In the genomic region with DNA sequence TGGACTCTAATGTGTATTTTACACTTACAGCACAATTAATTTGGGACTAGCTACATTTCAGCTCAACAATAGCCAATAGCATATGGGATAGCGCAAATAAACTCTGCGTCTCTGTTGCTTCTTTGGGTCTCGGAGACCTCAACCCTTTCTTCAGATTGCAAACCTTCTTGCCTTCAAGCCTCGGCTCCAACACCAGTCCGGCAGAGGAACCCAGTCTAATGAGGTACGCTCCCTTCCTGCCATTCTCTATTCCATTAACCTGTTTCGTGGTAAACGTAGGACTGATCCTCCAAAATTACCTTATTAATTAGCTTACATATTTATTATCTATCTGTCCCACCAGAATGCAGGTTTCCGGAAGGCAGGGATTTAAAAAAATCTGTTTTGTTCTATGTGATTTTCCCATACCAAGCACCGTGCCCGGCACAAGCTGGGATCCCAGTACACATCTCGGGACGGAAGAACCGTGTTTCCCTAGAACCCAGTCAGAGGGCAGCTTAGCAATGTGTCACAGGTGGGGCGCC, we compare ENCODE assay signal across 8 cellular contexts. TPM values are rescaled to one million over a fixed set of nuclear protein-coding genes. Genes with fewer than 3 reads are reported as not detected.
A peak's percentile ranks its signal among the peaks of the same experiment; 100 is the strongest.
DNase-seq lines count a peak whose midpoint lies in the region; TF ChIP-seq lines count a peak whose summit lies in the region.

No MANE protein-coding gene starts in this region.

- H3K4me3 Mint-ChIP-seq in CD14-positive monocyte (peak overlapping the region; percentile 97 to 100), endodermal cell (peak overlapping the region; percentile 93)

- H4K20me1 ChIP-seq in neural cell (ENCODE audit: insufficient read depth), result no peaks in the 10 kb centered on the region

- H3K27ac ChIP-seq in endodermal cell (ENCODE audit: low read depth, low read length) (no peak overlapping the region), neural cell (ENCODE audit: low read length) (peak overlapping the region; percentile 87)
- H3K27ac ChIP-seq in effector memory CD4-positive, alpha-beta T cell (ENCODE audit: insufficient read depth, low read length, poor library complexity, severe bottlenecking), result no peak overlapping the region

- H3K9me2 ChIP-seq in neural cell (ENCODE audit: insufficient read depth, low read length), result no peaks in the 10 kb centered on the region

- H3K9me3 ChIP-seq in endodermal cell (ENCODE audit: control insufficient read depth, low read length) (no peaks in the 10 kb centered on the region), neural cell (ENCODE audit: low read length) (no peaks in the 10 kb centered on the region)
- H3K9me3 ChIP-seq in effector memory CD4-positive, alpha-beta T cell (ENCODE audit: control insufficient read depth, low read length), result no peaks in the 10 kb centered on the region

- H3K27me3 ChIP-seq in endodermal cell (ENCODE audit: control insufficient read depth, insufficient read depth, low read length, poor library complexity, severe bottlenecking) (no peaks in the 10 kb centered on the region), neural cell (ENCODE audit: insufficient read depth, low read depth, low read length) (no peaks in the 10 kb centered on the region)
- peaks cover 6% of the 10 kb centered on the region for H3K27me3 ChIP-seq in effector memory CD4-positive, alpha-beta T cell (replicated peaks; ENCODE audit: control insufficient read depth, insufficient read depth, low read length, poor library complexity, severe bottlenecking)

- H3K27me3 Mint-ChIP-seq in CD14-positive monocyte (ENCODE audit: low read depth in 3 of 3) (peaks cover 5 to 6% (median 6%) of the 10 kb centered on the region in 3 donors), endodermal cell (ENCODE audit: insufficient read depth) (peaks cover 14% of the 10 kb centered on the region)

- TF ChIP-seq CTCF in CD14-positive monocyte (IDR thresholded peaks at IDR 0.05), result no peak
- TF ChIP-seq CTCF in endodermal cell (conservative IDR thresholded peaks at IDR 0.05), result no peak
- TF ChIP-seq CTCF in neural cell (IDR thresholded peaks at IDR 0.05; ENCODE audit: poor library complexity, severe bottlenecking), result no peak

- WGBS in endodermal cell (ENCODE audit: insufficient coverage in 1 of 2, insufficient read length in 1 of 2), 2 experiments, result 30 to 32% methylated on average over 10 to 15 of the region's 15 CpGs

- H3K36me3 Mint-ChIP-seq in CD14-positive monocyte (peaks cover 18 to 24% of the 10 kb centered on the region in 2 donors), endodermal cell (ENCODE audit: low read depth) (peaks cover 21% of the 10 kb centered on the region)

- H3K27ac Mint-ChIP-seq in CD14-positive monocyte, result peak overlapping the region in 6 of 7 donors; percentile 45 to 93 (median 78)
- H3K27ac Mint-ChIP-seq in endodermal cell, result peak overlapping the region; percentile 32

- peak overlapping the region; percentile 89 for H2AFZ ChIP-seq in neural cell (ENCODE audit: low read depth, low read length)

- peaks cover 11% of the 10 kb centered on the region for H3K36me3 ChIP-seq in endodermal cell (ENCODE audit: control insufficient read depth, insufficient read depth, low read length)
- H3K36me3 ChIP-seq in neural cell (ENCODE audit: insufficient read depth, low read length), result no peaks in the 10 kb centered on the region
- no peaks in the 10 kb centered on the region for H3K36me3 ChIP-seq in effector memory CD4-positive, alpha-beta T cell (ENCODE audit: control insufficient read depth, insufficient read depth, low read length)

- TF ChIP-seq RAD21 in neural cell (conservative IDR thresholded peaks at IDR 0.05), result no peak

- H3K4me1 ChIP-seq in endodermal cell (ENCODE audit: control insufficient read depth, insufficient read depth, low read length), result no peaks in the 10 kb centered on the region
- H3K4me1 ChIP-seq in effector memory CD4-positive, alpha-beta T cell (ENCODE audit: control insufficient read depth, insufficient read depth, low read length, poor library complexity, severe bottlenecking), result no peaks in the 10 kb centered on the region

- intact Hi-C loops in CD14-positive monocyte (cut with micrococcal nuclease), result loop anchor here in 1 of 2 donors (2.0 to 10.0 kb wide), 5 partner anchors 14 to 218 kb away; no protein-coding TSS in a partner anchor

- DNase-seq in CD14-positive monocyte (ENCODE audit: low spot score), result no peak
- DNase-seq in NCI-H526 treated with DMSO at 0.1 percent for 48 hours (lab: John Stamatoyannopoulos, UW), result peak; percentile 45
- peak; percentile 57 for DNase-seq in endodermal cell
- DNase-seq in effector memory CD4-positive, alpha-beta T cell, result no peak
- DNase-seq in HuH-7 (ENCODE audit: low spot score), result no peak
- no peak for DNase-seq in A172 (ENCODE audit: low spot score)
- no peak for DNase-seq in NCI-H446 (lab: John Stamatoyannopoulos, UW)

- H3K4me3 ChIP-seq in endodermal cell (ENCODE audit: low read length), result peak overlapping the region; percentile 90
- peak overlapping the region; percentile 97 for H3K4me3 ChIP-seq in neural cell (ENCODE audit: low read length)
- no peak overlapping the region for H3K4me3 ChIP-seq in effector memory CD4-positive, alpha-beta T cell (ENCODE audit: insufficient read depth, low read depth, low read length, poor library complexity, severe bottlenecking)

- peak overlapping the region; percentile 81 for H3K9ac ChIP-seq in endodermal cell (ENCODE audit: extremely low read depth, low read length, poor library complexity, severe bottlenecking)
- H3K9ac ChIP-seq in neural cell (ENCODE audit: low read length), result peak overlapping the region; percentile 95

- H3K79me2 ChIP-seq in neural cell (replicated peaks; ENCODE audit: insufficient read depth, low read length), result peaks cover 35% of the 10 kb centered on the region

- peaks cover 5% of the 10 kb centered on the region for H3F3A ChIP-seq in neural cell (ENCODE audit: insufficient read depth, low read length, poor library complexity, severe bottlenecking)

- peaks cover 71% of the 10 kb centered on the region for H3K4me1 Mint-ChIP-seq in CD14-positive monocyte
- H3K4me1 Mint-ChIP-seq in endodermal cell, result peaks cover 34% of the 10 kb centered on the region

- TF ChIP-seq EP300 in neural cell (conservative IDR thresholded peaks at IDR 0.05; ENCODE audit: poor library complexity, severe bottlenecking), result no peak

- peak overlapping the region; percentile 83 for H3K4me2 ChIP-seq in neural cell (ENCODE audit: low read length)

- H3K9me3 Mint-ChIP-seq in CD14-positive monocyte (no peaks in the 10 kb centered on the region), endodermal cell (no peaks in the 10 kb centered on the region)

TF ChIP-seq in neural cell, 6 proteins besides CTCF, POLR2A, EP300 and RAD21:
- no peak for TF ChIP-seq TAF1 (IDR thresholded peaks at IDR 0.05; ENCODE audit: low read depth)
- no peak for TF ChIP-seq SMC3 (conservative IDR thresholded peaks at IDR 0.05; ENCODE audit: poor library complexity)
- TF ChIP-seq EZH2 (IDR thresholded peaks at IDR 0.05; ENCODE audit: borderline replicate concordance, insufficient read depth, low read length, poor library complexity, severe bottlenecking), result no peak
- TF ChIP-seq, protein P1, sequence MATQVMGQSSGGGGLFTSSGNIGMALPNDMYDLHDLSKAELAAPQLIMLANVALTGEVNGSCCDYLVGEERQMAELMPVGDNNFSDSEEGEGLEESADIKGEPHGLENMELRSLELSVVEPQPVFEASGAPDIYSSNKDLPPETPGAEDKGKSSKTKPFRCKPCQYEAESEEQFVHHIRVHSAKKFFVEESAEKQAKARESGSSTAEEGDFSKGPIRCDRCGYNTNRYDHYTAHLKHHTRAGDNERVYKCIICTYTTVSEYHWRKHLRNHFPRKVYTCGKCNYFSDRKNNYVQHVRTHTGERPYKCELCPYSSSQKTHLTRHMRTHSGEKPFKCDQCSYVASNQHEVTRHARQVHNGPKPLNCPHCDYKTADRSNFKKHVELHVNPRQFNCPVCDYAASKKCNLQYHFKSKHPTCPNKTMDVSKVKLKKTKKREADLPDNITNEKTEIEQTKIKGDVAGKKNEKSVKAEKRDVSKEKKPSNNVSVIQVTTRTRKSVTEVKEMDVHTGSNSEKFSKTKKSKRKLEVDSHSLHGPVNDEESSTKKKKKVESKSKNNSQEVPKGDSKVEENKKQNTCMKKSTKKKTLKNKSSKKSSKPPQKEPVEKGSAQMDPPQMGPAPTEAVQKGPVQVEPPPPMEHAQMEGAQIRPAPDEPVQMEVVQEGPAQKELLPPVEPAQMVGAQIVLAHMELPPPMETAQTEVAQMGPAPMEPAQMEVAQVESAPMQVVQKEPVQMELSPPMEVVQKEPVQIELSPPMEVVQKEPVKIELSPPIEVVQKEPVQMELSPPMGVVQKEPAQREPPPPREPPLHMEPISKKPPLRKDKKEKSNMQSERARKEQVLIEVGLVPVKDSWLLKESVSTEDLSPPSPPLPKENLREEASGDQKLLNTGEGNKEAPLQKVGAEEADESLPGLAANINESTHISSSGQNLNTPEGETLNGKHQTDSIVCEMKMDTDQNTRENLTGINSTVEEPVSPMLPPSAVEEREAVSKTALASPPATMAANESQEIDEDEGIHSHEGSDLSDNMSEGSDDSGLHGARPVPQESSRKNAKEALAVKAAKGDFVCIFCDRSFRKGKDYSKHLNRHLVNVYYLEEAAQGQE (IDR thresholded peaks at IDR 0.05; ENCODE audit: borderline replicate concordance), result no peak
- TF ChIP-seq POLR2AphosphoS5 (IDR thresholded peaks at IDR 0.05), result no peak
- TF ChIP-seq MXI1 (conservative IDR thresholded peaks at IDR 0.05; ENCODE audit: poor library complexity, severe bottlenecking), result no peak

RNA-seq across cellular contexts. Expression of a gene that starts 0.5 kb away (rescaled TPM):
- polyA plus RNA-seq in CD14-positive monocyte, result 10 to 100 TPM; 24.1 to 44.4 TPM
- total RNA-seq in endodermal cell, result 100 to 1,000 TPM; 117 to 139 TPM
- polyA plus RNA-seq in endodermal cell (2013, experiment 1 of 2), result 39.1 TPM
- 33.2 TPM for polyA plus RNA-seq in endodermal cell (2013, experiment 2 of 2)
- 45.0 and 57.3 TPM in 2 replicates for polyA plus RNA-seq in neural cell
- 90.8 and 92.6 TPM in 2 replicates for polyA minus RNA-seq in neural cell
- total RNA-seq in A172 (2014; rRNA removed; shearing (Covaris generic)), result 17.7 and 25.5 TPM in 2 replicates

Comparison
In these comparisons a context has a peak if more than half of its experiments do, and no peak if none do; other contexts are left out.
1. DNase-seq: peak in NCI-H526 treated with DMSO at 0.1 percent for 48 hours (single experiment) and endodermal cell (single experiment); none in CD14-positive monocyte (single experiment), effector memory CD4-positive, alpha-beta T cell (0 of 3), HuH-7 (single experiment), A172 (single experiment) and NCI-H446 (0 of 2).